In genomic region chr22:36286096-36286957, GRCh38 we compare ENCODE assay signal across 1 cellular context.
TF ChIP-seq lines count a peak whose summit lies in the region.

No MANE protein-coding gene starts in this region.

TF ChIP-seq in HepG2, 621 proteins besides CTCF, POLR2A, EP300 and RAD21 (continued from another document and continues in another):
- TF ChIP-seq ZBTB37 (CRISPR knock-in tag; IDR thresholded peaks at IDR 0.05): no peak
- no peak for TF ChIP-seq SOX6 (IDR thresholded peaks at IDR 0.05)
- TF ChIP-seq SOX6 (CRISPR knock-in tag; IDR thresholded peaks at IDR 0.05): peak; percentile 25; the same call in 1 of the 2 replicates
- TF ChIP-seq SPEN (CRISPR knock-in tag; IDR thresholded peaks at IDR 0.05; ENCODE audit: low read depth): no peak
- no peak for TF ChIP-seq BORCS8-MEF2B (CRISPR knock-in tag; IDR thresholded peaks at IDR 0.05)
- TF ChIP-seq ZNF569 (CRISPR knock-in tag; IDR thresholded peaks at IDR 0.05; ENCODE audit: borderline replicate concordance): no peak
- TF ChIP-seq NFIB (CRISPR knock-in tag; IDR thresholded peaks at IDR 0.05; ENCODE audit: borderline replicate concordance): no peak
- TF ChIP-seq KDM3A (CRISPR knock-in tag; IDR thresholded peaks at IDR 0.05; ENCODE audit: low read depth): peak; percentile 65; the same call in 1 of the 2 replicates
- TF ChIP-seq POGK (CRISPR knock-in tag; conservative IDR thresholded peaks at IDR 0.05): no peak
- no peak for TF ChIP-seq FOXP1 (IDR thresholded peaks at IDR 0.05)
- TF ChIP-seq FOXP1 (CRISPR knock-in tag; IDR thresholded peaks at IDR 0.05): no peak
- peak; percentile 96 for TF ChIP-seq ZKSCAN1 (IDR thresholded peaks at IDR 0.05; ENCODE audit: low read length)
- TF ChIP-seq ZSCAN30 (CRISPR knock-in tag; IDR thresholded peaks at IDR 0.05): no peak
- no peak for TF ChIP-seq CCDC6 (CRISPR knock-in tag; IDR thresholded peaks at IDR 0.05)
- TF ChIP-seq PBX3 (CRISPR knock-in tag; IDR thresholded peaks at IDR 0.05; ENCODE audit: borderline replicate concordance): no peak
- no peak for TF ChIP-seq ZNF503 (CRISPR knock-in tag; IDR thresholded peaks at IDR 0.05)
- no peak for TF ChIP-seq ZBTB40 (IDR thresholded peaks at IDR 0.05)
- TF ChIP-seq ZBTB40 (CRISPR knock-in tag; IDR thresholded peaks at IDR 0.05): no peak
- TF ChIP-seq THAP9 (CRISPR knock-in tag; IDR thresholded peaks at IDR 0.05; ENCODE audit: borderline replicate concordance): no peak
- no peak for TF ChIP-seq HDAC6 (IDR thresholded peaks at IDR 0.05; ENCODE audit: low read depth, low read length)
- no peak for TF ChIP-seq ZNF468 (CRISPR knock-in tag; IDR thresholded peaks at IDR 0.05)
- no peak for TF ChIP-seq PRDM15 (CRISPR knock-in tag; IDR thresholded peaks at IDR 0.05)
- TF ChIP-seq SMARCC2 (IDR thresholded peaks at IDR 0.05): no peak
